In the genomic region with DNA sequence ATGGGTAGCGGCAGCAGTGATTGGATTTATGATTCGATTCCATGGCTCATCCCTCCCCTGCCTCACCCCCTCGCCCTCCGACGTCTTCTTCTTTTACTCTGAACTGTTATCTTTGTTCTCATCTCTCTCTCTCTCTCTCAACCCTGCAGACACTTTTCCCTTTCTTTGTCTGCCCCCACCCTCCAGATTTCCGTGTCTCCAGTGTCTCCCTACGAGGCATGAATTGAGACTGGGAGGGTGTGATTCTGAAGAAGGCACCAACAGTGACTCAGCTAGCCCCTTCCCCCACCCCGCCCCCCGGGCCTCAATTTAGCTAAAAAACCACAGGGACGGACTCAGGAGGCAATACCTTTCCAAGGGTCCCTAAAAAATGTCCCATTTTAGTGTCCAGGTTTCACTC, we compare ENCODE assay signal across 16 cellular contexts. TPM values are rescaled to one million over a fixed set of nuclear protein-coding genes. Genes with fewer than 3 reads are reported as not detected.
DNase-seq lines count a peak whose midpoint lies in the region; ATAC-seq and TF ChIP-seq lines count a peak whose summit lies in the region.
"Had no signal": no experiment of that assay in that cellular context is flagged by ENCODE, and none has a peak within 500 bp of the region (broad histone marks: within the 10 kb centered on the region; RNA-seq: fewer than 3 reads in every experiment).

No MANE protein-coding gene starts in this region.

- H3K36me3 Mint-ChIP-seq in nephron progenitor cell (ENCODE audit: low read depth) (no peaks in the 10 kb centered on the region), type B pancreatic cell (no peaks in the 10 kb centered on the region)
- H3K36me3 Mint-ChIP-seq: CD8-positive, alpha-beta memory T cell had no signal

- TF ChIP-seq CTCF in nephron progenitor cell (IDR thresholded peaks at IDR 0.05) (no peak), type B pancreatic cell (conservative IDR thresholded peaks at IDR 0.05) (no peak)

- no peak for ATAC-seq in GM18861 (IDR thresholded peaks at IDR 0.05; ENCODE audit: unreplicated experiment)
- ATAC-seq: Right ventricle myocardium inferior had no signal

- H3K27ac Mint-ChIP-seq in nephron progenitor cell, result peak overlapping the region; percentile 59
- peak overlapping the region; percentile 9 for H3K27ac Mint-ChIP-seq in type B pancreatic cell
- H3K27ac Mint-ChIP-seq: CD8-positive, alpha-beta memory T cell had no signal

- no peaks in the 10 kb centered on the region for H3K36me3 ChIP-seq in SK-N-MC (ENCODE audit: insufficient read depth, low read length)
- H3K36me3 ChIP-seq: HAP-1 had no signal

- H3K9ac ChIP-seq in SK-N-MC (ENCODE audit: insufficient read length), result peak overlapping the region; percentile 29

- H3K4me1 Mint-ChIP-seq in nephron progenitor cell (peaks cover 15% of the 10 kb centered on the region), type B pancreatic cell (ENCODE audit: unreplicated experiment) (no peaks in the 10 kb centered on the region)

- H3K9me3 ChIP-seq in SK-N-MC (ENCODE audit: low read depth, low read length), result no peaks in the 10 kb centered on the region
- H3K9me3 ChIP-seq: HAP-1 had no signal

- DNase-seq in SK-N-MC (ENCODE audit: low read depth, low spot score) (no peak), nephron progenitor cell (no peak), type B pancreatic cell (ENCODE audit: extremely low spot score, unreplicated experiment) (no peak), HuH-7.5 (ENCODE audit: low spot score) (no peak)
- no peak for DNase-seq in activated CD4-positive, alpha-beta T cell treated with anti-CD3 and anti-CD28 coated beads for 48 hours
- DNase-seq: CD8-positive, alpha-beta memory T cell; NCI-H1092 treated with DMSO at 0.1 percent for 48 hours; NCI-H2081 treated with DMSO at 0.1 percent for 48 hours; NCI-H748 treated with DMSO at 0.1 percent for 48 hours; NK-92 treated with Interleukin-12 subunit alpha and Interleukin-12 subunit beta, amount 100 ng/mL, for 24 hours had no signal

- H3K4me3 ChIP-seq in SK-N-MC, result peak overlapping the region; percentile 25; the same call in 1 of the 2 replicates
- H3K4me3 ChIP-seq: HAP-1 had no signal

- peaks cover 23% of the 10 kb centered on the region for H3K27me3 Mint-ChIP-seq in nephron progenitor cell (ENCODE audit: low read depth, poor library complexity)
- H3K27me3 Mint-ChIP-seq in type B pancreatic cell, result peaks cover 44% of the 10 kb centered on the region

- H3K9me3 Mint-ChIP-seq in nephron progenitor cell (no peaks in the 10 kb centered on the region), type B pancreatic cell (no peaks in the 10 kb centered on the region)
- H3K9me3 Mint-ChIP-seq: CD8-positive, alpha-beta memory T cell had no signal

- H3K4me3 Mint-ChIP-seq in nephron progenitor cell (peak overlapping the region; percentile 21), type B pancreatic cell (no peak overlapping the region)
- H3K4me3 Mint-ChIP-seq: CD8-positive, alpha-beta memory T cell had no signal

- H3K27ac ChIP-seq in SK-N-MC (peak overlapping the region; percentile 88), cingulate gyrus (ENCODE audit: low read depth, low read length) (peak overlapping the region; percentile 21)

RNA-seq across cellular contexts. Expression of a gene that starts 47.6 kb away (rescaled TPM):
- total RNA-seq in type B pancreatic cell (ENCODE audit: low replicate concordance), result not detected in 2 replicates
- total RNA-seq: CD8-positive, alpha-beta memory T cell; NCI-H460; Right ventricle myocardium inferior; SK-MEL-5 had no signal

RNA-seq across cellular contexts. Expression of a gene that starts 57.0 kb away (rescaled TPM):
- 3.5 and 4.5 TPM in 2 replicates for total RNA-seq in type B pancreatic cell (ENCODE audit: low replicate concordance)
